9 cellular contexts compared by ENCODE assay signal in genomic region chr3:70980646-70981031, GRCh38.
DNase-seq lines count a peak whose midpoint lies in the region; ATAC-seq and TF ChIP-seq lines count a peak whose summit lies in the region.
"Had no signal": no experiment of that assay in that cellular context is flagged by ENCODE, and none has a peak within 500 bp of the region (broad histone marks: within the 10 kb centered on the region; RNA-seq: fewer than 3 reads in every experiment).

No MANE protein-coding gene starts in this region.

- DNase-seq in activated naive CD4-positive, alpha-beta T cell treated with anti-CD3 and anti-CD28 coated beads, Interleukin-2, amount 10 ng/mL, durations not matched to agents 7 days and 5 days: no peak
- DNase-seq in activated naive CD4-positive, alpha-beta T cell (lab: John Stamatoyannopoulos, UW): no peak
- DNase-seq in mucosa of descending colon: no peak
- no peak for DNase-seq in thyroid gland
- no peak for DNase-seq in NCI-H128 (lab: John Stamatoyannopoulos, UW; ENCODE audit: unreplicated experiment)
- DNase-seq in sciatic nerve (ENCODE audit: low spot score): no peak
- DNase-seq in DMS53 (lab: John Stamatoyannopoulos, UW): no peak
- DNase-seq: NCI-H1436 had no signal

- H3K4me1 Mint-ChIP-seq in activated naive CD4-positive, alpha-beta T cell treated with anti-CD3 and anti-CD28 coated beads, Interleukin-2, amount 10 ng/mL, durations not matched to agents 7 days and 5 days: peaks cover 46% of the 10 kb centered on the region
- peaks cover 66% of the 10 kb centered on the region for H3K4me1 Mint-ChIP-seq in activated naive CD8-positive, alpha-beta T cell (ENCODE audit: low read depth)

- H3K36me3 Mint-ChIP-seq in activated naive CD4-positive, alpha-beta T cell treated with anti-CD3 and anti-CD28 coated beads, Interleukin-2, amount 10 ng/mL, durations not matched to agents 7 days and 5 days: peaks cover 81% of the 10 kb centered on the region
- H3K36me3 Mint-ChIP-seq in activated naive CD8-positive, alpha-beta T cell: peaks cover 38% of the 10 kb centered on the region

- H3K27me3 ChIP-seq in thyroid gland: no peaks in the 10 kb centered on the region

- ATAC-seq in mucosa of descending colon: peak; percentile 56
- ATAC-seq in sciatic nerve: no peak

- peaks cover 5% of the 10 kb centered on the region for H3K4me1 ChIP-seq in mucosa of descending colon (ENCODE audit: low read depth)
- peaks cover 30 to 34% of the 10 kb centered on the region in 2 donors for H3K4me1 ChIP-seq in thyroid gland

- peaks cover 19% of the 10 kb centered on the region for H3K36me3 ChIP-seq in mucosa of descending colon (ENCODE audit: low read depth)
- peaks cover 18 to 24% of the 10 kb centered on the region in 2 donors for H3K36me3 ChIP-seq in thyroid gland

- H3K27ac Mint-ChIP-seq in activated naive CD4-positive, alpha-beta T cell treated with anti-CD3 and anti-CD28 coated beads, Interleukin-2, amount 10 ng/mL, durations not matched to agents 7 days and 5 days: peak overlapping the region; percentile 73
- peak overlapping the region; percentile 94 for H3K27ac Mint-ChIP-seq in activated naive CD8-positive, alpha-beta T cell

- intact Hi-C loops in mucosa of descending colon (cut with DNase I, micrococcal nuclease) (no loop called here), thyroid gland (cut with DNase I) (no loop called here), sciatic nerve (cut with DNase I) (no loop called here)

- no peaks in the 10 kb centered on the region for H3K9me3 ChIP-seq in mucosa of descending colon
- no peaks in the 10 kb centered on the region for H3K9me3 ChIP-seq in thyroid gland

- WGBS in thyroid gland, 2 donors: 81 to 87% methylated on average over 5 of the region's 5 CpGs

- no peaks in the 10 kb centered on the region for H3K9me3 Mint-ChIP-seq in activated naive CD4-positive, alpha-beta T cell treated with anti-CD3 and anti-CD28 coated beads, Interleukin-2, amount 10 ng/mL, durations not matched to agents 7 days and 5 days
- no peaks in the 10 kb centered on the region for H3K9me3 Mint-ChIP-seq in activated naive CD8-positive, alpha-beta T cell (ENCODE audit: low read depth)

- H3K27me3 Mint-ChIP-seq in activated naive CD4-positive, alpha-beta T cell treated with anti-CD3 and anti-CD28 coated beads, Interleukin-2, amount 10 ng/mL, durations not matched to agents 7 days and 5 days: no peaks in the 10 kb centered on the region
- H3K27me3 Mint-ChIP-seq in activated naive CD8-positive, alpha-beta T cell: no peaks in the 10 kb centered on the region

- peak overlapping the region in 2 of 3 donors; percentile 2 to 96 for H3K27ac ChIP-seq in thyroid gland

- TF ChIP-seq CTCF in mucosa of descending colon (IDR thresholded peaks at IDR 0.05) (no peak), thyroid gland (IDR thresholded peaks at IDR 0.05) (no peak)

- CTCF ChIA-PET in activated naive CD4-positive, alpha-beta T cell treated with anti-CD3 and anti-CD28 coated beads, Interleukin-2, amount 10 ng/mL, durations not matched to agents 7 days and 5 days (lab: Charles Lee): no interaction called here

- TF ChIP-seq POLR2A in thyroid gland (IDR thresholded peaks at IDR 0.05): no peak

- H3K4me3 ChIP-seq in mucosa of descending colon (no peak overlapping the region), thyroid gland (replicated peaks in 1 of 3) (no peak overlapping the region)

- no peak overlapping the region for H3K4me3 Mint-ChIP-seq in activated naive CD4-positive, alpha-beta T cell treated with anti-CD3 and anti-CD28 coated beads, Interleukin-2, amount 10 ng/mL, durations not matched to agents 7 days and 5 days
- H3K4me3 Mint-ChIP-seq in activated naive CD8-positive, alpha-beta T cell: peak overlapping the region; percentile 9
